ENCODE assay signal across 8 cellular contexts in genomic region chr2:197803033-197803444, GRCh38. TPM values are rescaled to one million over a fixed set of nuclear protein-coding genes. Genes with fewer than 3 reads are reported as not detected.
DNase-seq lines count a peak whose midpoint lies in the region; ATAC-seq and TF ChIP-seq lines count a peak whose summit lies in the region.

No MANE protein-coding gene starts in this region.

- H3K9me3 Mint-ChIP-seq in T-helper 1 cell treated with Interleukin-12 subunit alpha and Interleukin-12 subunit beta and Interleukin-4 antibody, amounts not matched to agents 30 μg/mL and 1 μg/mL, for 36 hours, result no peaks in the 10 kb centered on the region
- no peaks in the 10 kb centered on the region for H3K9me3 Mint-ChIP-seq in natural killer cell treated with Interleukin-12 subunit alpha and Interleukin-12 subunit beta and Interleukin-15 and Interleukin-18, amount 100 ng/mL, for 72 hours

- ATAC-seq in GM21381 (IDR thresholded peaks at IDR 0.05; ENCODE audit: unreplicated experiment) (peak; percentile 31), HG03025 (IDR thresholded peaks at IDR 0.05; ENCODE audit: low FRiP score, unreplicated experiment) (no peak)
- ATAC-seq in natural killer cell treated with Interleukin-12 subunit alpha and Interleukin-12 subunit beta and Interleukin-15 and Interleukin-18, amount 100 ng/mL, for 72 hours, result no peak

- peaks cover 25% of the 10 kb centered on the region for H3K4me1 Mint-ChIP-seq in T-helper 1 cell treated with Interleukin-12 subunit alpha and Interleukin-12 subunit beta and Interleukin-4 antibody, amounts not matched to agents 30 μg/mL and 1 μg/mL, for 36 hours (ENCODE audit: low read depth)
- peaks cover 15% of the 10 kb centered on the region in 2 donors for H3K4me1 Mint-ChIP-seq in natural killer cell treated with Interleukin-12 subunit alpha and Interleukin-12 subunit beta and Interleukin-15 and Interleukin-18, amount 100 ng/mL, for 72 hours (ENCODE audit: low read depth in 2 of 2)

- H3K27me3 Mint-ChIP-seq in T-helper 1 cell treated with Interleukin-12 subunit alpha and Interleukin-12 subunit beta and Interleukin-4 antibody, amounts not matched to agents 30 μg/mL and 1 μg/mL, for 36 hours (ENCODE audit: low read depth), result peaks cover 39% of the 10 kb centered on the region
- H3K27me3 Mint-ChIP-seq in natural killer cell treated with Interleukin-12 subunit alpha and Interleukin-12 subunit beta and Interleukin-15 and Interleukin-18, amount 100 ng/mL, for 72 hours, result peaks cover 34 to 39% of the 10 kb centered on the region in 2 donors

- peak; percentile 39 for DNase-seq in DMS153 (lab: John Stamatoyannopoulos, UW)
- DNase-seq in LNCaP clone FGC (ENCODE audit: low read depth), result peak; percentile 6
- DNase-seq in esophagus squamous epithelium (lab: John Stamatoyannopoulos, UW), result no peak
- DNase-seq in natural killer cell treated with Interleukin-12 subunit alpha and Interleukin-12 subunit beta and Interleukin-15 and Interleukin-18, amount 100 ng/mL, for 72 hours (ENCODE audit: low spot score), result no peak
- no peak for DNase-seq in activated effector memory CD4-positive, alpha-beta T cell treated with Interleukin-2 at 50 U/mL for 16 hours

- WGBS in esophagus squamous epithelium, 2 donors, result 11 to 13% methylated on average over 2 of the region's 2 CpGs

- H3K36me3 Mint-ChIP-seq in T-helper 1 cell treated with Interleukin-12 subunit alpha and Interleukin-12 subunit beta and Interleukin-4 antibody, amounts not matched to agents 30 μg/mL and 1 μg/mL, for 36 hours (ENCODE audit: low read depth), result no peaks in the 10 kb centered on the region
- H3K36me3 Mint-ChIP-seq in natural killer cell treated with Interleukin-12 subunit alpha and Interleukin-12 subunit beta and Interleukin-15 and Interleukin-18, amount 100 ng/mL, for 72 hours, result no peaks in the 10 kb centered on the region

- TF ChIP-seq POLR2A in esophagus squamous epithelium (IDR thresholded peaks at IDR 0.05), result no peak

- H3K27ac Mint-ChIP-seq in T-helper 1 cell treated with Interleukin-12 subunit alpha and Interleukin-12 subunit beta and Interleukin-4 antibody, amounts not matched to agents 30 μg/mL and 1 μg/mL, for 36 hours, result no peak overlapping the region
- no peak overlapping the region for H3K27ac Mint-ChIP-seq in natural killer cell treated with Interleukin-12 subunit alpha and Interleukin-12 subunit beta and Interleukin-15 and Interleukin-18, amount 100 ng/mL, for 72 hours

- no peak overlapping the region for H3K27ac ChIP-seq in esophagus squamous epithelium

- no peak overlapping the region for H3K4me3 ChIP-seq in LNCaP clone FGC (ENCODE audit: low read depth, low read length)
- H3K4me3 ChIP-seq in esophagus squamous epithelium, result no peak overlapping the region

- intact Hi-C loops in esophagus squamous epithelium (cut with DNase I), result loop anchor here (5.0 kb wide), 2 partner anchors 329 to 489 kb away; no protein-coding TSS in a partner anchor

- TF ChIP-seq CTCF in LNCaP clone FGC (IDR thresholded peaks at IDR 0.05; ENCODE audit: control insufficient read depth, extremely low read depth, insufficient read depth) (peak; percentile 64), esophagus squamous epithelium (IDR thresholded peaks at IDR 0.05) (peak; percentile 41 to 75 (median 64))

- no peaks in the 10 kb centered on the region for H3K9me3 ChIP-seq in esophagus squamous epithelium

- peaks cover 9 to 35% (median 18%) of the 10 kb centered on the region in 3 donors for H3K4me1 ChIP-seq in esophagus squamous epithelium

- H3K27me3 ChIP-seq in esophagus squamous epithelium, result peaks cover 0 to 35% (median 0%) of the 10 kb centered on the region in 4 donors

- peak overlapping the region; percentile 60 for H3K4me3 Mint-ChIP-seq in T-helper 1 cell treated with Interleukin-12 subunit alpha and Interleukin-12 subunit beta and Interleukin-4 antibody, amounts not matched to agents 30 μg/mL and 1 μg/mL, for 36 hours
- peak overlapping the region; percentile 49 for H3K4me3 Mint-ChIP-seq in natural killer cell treated with Interleukin-12 subunit alpha and Interleukin-12 subunit beta and Interleukin-15 and Interleukin-18, amount 100 ng/mL, for 72 hours

- H3K36me3 ChIP-seq in esophagus squamous epithelium, result no peaks in the 10 kb centered on the region

RNA-seq across cellular contexts. Expression of gene PLCL1, which starts 1.4 kb away (rescaled TPM):
- total RNA-seq in esophagus squamous epithelium, result 1 to 10 TPM in 2 of 4 donors, under 1 TPM in 2; 0.34 to 4.2 (median 1.2) TPM
- total RNA-seq in natural killer cell treated with Interleukin-12 subunit alpha and Interleukin-12 subunit beta and Interleukin-15 and Interleukin-18, amount 100 ng/mL, for 72 hours, result under 1 TPM; 0.14 to 0.95 TPM

RNA-seq across cellular contexts. Expression of gene BOLL, which starts 17.9 kb away (rescaled TPM):
- total RNA-seq in esophagus squamous epithelium, result not detected
- total RNA-seq in natural killer cell treated with Interleukin-12 subunit alpha and Interleukin-12 subunit beta and Interleukin-15 and Interleukin-18, amount 100 ng/mL, for 72 hours, result not detected

Comparison
In these comparisons a context has a peak if more than half of its experiments do, and no peak if none do; other contexts are left out.
1. DNase-seq: peak in DMS153 (single experiment) and LNCaP clone FGC (single experiment); none in esophagus squamous epithelium (single experiment), natural killer cell treated with Interleukin-12 subunit alpha and Interleukin-12 subunit beta and Interleukin-15 and Interleukin-18, amount 100 ng/mL, for 72 hours (single experiment) and activated effector memory CD4-positive, alpha-beta T cell treated with Interleukin-2 at 50 U/mL for 16 hours (single experiment).